17 cellular contexts compared by ENCODE assay signal in the genomic region with DNA sequence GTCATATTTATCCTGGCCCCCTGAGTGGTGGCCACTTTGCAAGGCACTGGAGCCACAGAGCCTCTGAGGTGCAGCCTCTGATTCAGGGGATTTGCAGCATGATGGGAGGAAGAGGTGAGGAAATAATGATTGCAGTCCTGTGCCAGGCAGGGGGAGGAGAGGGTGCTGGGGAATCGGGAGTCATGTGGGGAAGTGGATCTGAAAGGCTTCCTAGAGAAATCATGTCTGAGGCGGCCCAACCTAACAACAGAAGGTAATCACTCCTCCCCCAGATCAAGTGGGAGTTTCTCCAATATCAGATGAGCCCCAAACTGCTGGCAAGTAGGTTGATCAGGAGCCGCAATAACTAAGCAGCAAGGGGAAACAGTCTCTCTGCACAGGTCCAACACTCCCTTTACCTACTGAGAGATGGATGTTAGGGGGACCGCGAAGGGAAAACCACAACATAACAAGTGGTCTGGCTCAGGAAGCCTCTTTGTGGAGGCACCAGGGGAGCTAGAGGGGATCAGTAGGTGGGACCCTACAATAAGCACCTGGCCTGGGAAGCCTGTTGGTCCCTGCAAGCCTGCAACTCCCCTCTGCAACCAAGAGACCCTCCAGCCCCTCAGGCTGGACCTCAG.
"Had no signal": no experiment of that assay in that cellular context is flagged by ENCODE, and none has a peak within 500 bp of the region (broad histone marks: within the 10 kb centered on the region; RNA-seq: fewer than 3 reads in every experiment).

No MANE protein-coding gene starts in this region.

- DNase-seq: activated CD4-positive, alpha-beta T cell treated with anti-CD3 and anti-CD28 coated beads for 36 hours; activated CD4-positive, alpha-beta T cell treated with anti-CD3 and anti-CD28 coated beads, Interleukin-2, amount 50 U/mL, for 48 hours; activated CD8-positive, alpha-beta memory T cell treated with anti-CD3 and anti-CD28 coated beads, Interleukin-2, amount 10 ng/mL, durations not matched to agents 7 days and 5 days; activated naive CD4-positive, alpha-beta T cell; activated naive CD8-positive, alpha-beta T cell treated with anti-CD3 and anti-CD28 coated beads for 36 hours; effector CD8-positive, alpha-beta T cell; esophagus squamous epithelium; mesendoderm; naive thymus-derived CD4-positive, alpha-beta T cell; pancreas; right lobe of liver; stimulated activated CD4-positive, alpha-beta T cell treated with anti-CD3 and anti-CD28 coated beads, Interleukin-4, amount 100 ng/mL, for 1 hour had no signal

- H3K36me3 Mint-ChIP-seq: activated CD8-positive, alpha-beta memory T cell treated with anti-CD3 and anti-CD28 coated beads, Interleukin-2, amount 10 ng/mL, durations not matched to agents 7 days and 5 days; activated naive CD8-positive, alpha-beta T cell treated with anti-CD3 and anti-CD28 coated beads for 36 hours; WTC11 had no signal

- H3K27me3 Mint-ChIP-seq: activated CD4-positive, alpha-beta T cell treated with anti-CD3 and anti-CD28 coated beads for 36 hours had no signal

- H3K27ac ChIP-seq: ascending aorta, esophagus squamous epithelium, pancreas, right lobe of liver, thoracic aorta had no signal

- H3K4me3 Mint-ChIP-seq: activated CD4-positive, alpha-beta T cell treated with anti-CD3 and anti-CD28 coated beads for 36 hours; activated CD8-positive, alpha-beta memory T cell treated with anti-CD3 and anti-CD28 coated beads, Interleukin-2, amount 10 ng/mL, durations not matched to agents 7 days and 5 days; activated naive CD8-positive, alpha-beta T cell treated with anti-CD3 and anti-CD28 coated beads for 36 hours; dendritic cell treated with granulocyte-macrophage colony-stimulating factor and Interleukin-4, amounts not matched to agents 40 ng/mL and 50 ng/mL, for 4 days; naive thymus-derived CD4-positive, alpha-beta T cell; T-helper 2 cell treated with Interferon-gamma antibody and Interleukin-4, amounts not matched to agents 5 μg/mL and 100 μg/mL, for 36 hours; WTC11 had no signal

- ATAC-seq: activated CD4-positive, alpha-beta T cell treated with anti-CD3 and anti-CD28 coated beads for 36 hours; activated CD8-positive, alpha-beta memory T cell treated with anti-CD3 and anti-CD28 coated beads, Interleukin-2, amount 10 ng/mL, durations not matched to agents 7 days and 5 days; naive thymus-derived CD4-positive, alpha-beta T cell; pancreas; right lobe of liver; WTC11 had no signal

- H3K9me3 ChIP-seq: ascending aorta, esophagus squamous epithelium, pancreas, right lobe of liver, thoracic aorta had no signal

- H3K4me3 ChIP-seq: ascending aorta, esophagus squamous epithelium, pancreas, right lobe of liver, thoracic aorta had no signal

- H3K27ac Mint-ChIP-seq: activated CD4-positive, alpha-beta T cell treated with anti-CD3 and anti-CD28 coated beads for 36 hours; activated CD8-positive, alpha-beta memory T cell treated with anti-CD3 and anti-CD28 coated beads, Interleukin-2, amount 10 ng/mL, durations not matched to agents 7 days and 5 days; activated naive CD8-positive, alpha-beta T cell treated with anti-CD3 and anti-CD28 coated beads for 36 hours; dendritic cell treated with granulocyte-macrophage colony-stimulating factor and Interleukin-4, amounts not matched to agents 40 ng/mL and 50 ng/mL, for 4 days; naive thymus-derived CD4-positive, alpha-beta T cell; T-helper 2 cell treated with Interferon-gamma antibody and Interleukin-4, amounts not matched to agents 5 μg/mL and 100 μg/mL, for 36 hours; WTC11 had no signal

- H3K9me3 Mint-ChIP-seq: activated naive CD8-positive, alpha-beta T cell treated with anti-CD3 and anti-CD28 coated beads for 36 hours; dendritic cell treated with granulocyte-macrophage colony-stimulating factor and Interleukin-4, amounts not matched to agents 40 ng/mL and 50 ng/mL, for 4 days; T-helper 2 cell treated with Interferon-gamma antibody and Interleukin-4, amounts not matched to agents 5 μg/mL and 100 μg/mL, for 36 hours had no signal

- H3K4me1 Mint-ChIP-seq: WTC11 had no signal

- H3K36me3 ChIP-seq: ascending aorta, esophagus squamous epithelium, pancreas, right lobe of liver, thoracic aorta had no signal

- H3K4me1 ChIP-seq: pancreas had no signal

- H3K27me3 ChIP-seq: ascending aorta, pancreas, right lobe of liver had no signal
